ENCODE assay signal across 9 cellular contexts in the genomic region with DNA sequence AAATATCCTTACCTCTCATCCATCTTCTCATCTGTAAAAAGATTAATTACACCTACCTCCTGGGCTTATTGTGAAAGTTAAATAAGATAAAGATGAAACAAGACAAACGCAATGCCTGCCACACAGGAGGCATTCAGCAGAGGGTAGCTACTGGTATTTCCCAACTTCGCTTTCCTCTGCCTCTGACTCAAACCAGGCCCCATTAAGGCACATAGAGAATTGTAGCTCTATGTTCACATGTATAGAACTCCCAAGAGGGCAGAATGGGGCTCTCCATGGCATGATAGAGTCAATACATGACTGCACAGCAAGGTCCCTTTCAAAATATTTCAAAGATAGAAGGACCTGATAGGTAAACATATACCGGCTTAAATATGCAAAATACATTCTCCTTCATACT. TPM values are rescaled to one million over a fixed set of nuclear protein-coding genes. Genes with fewer than 3 reads are reported as not detected.
DNase-seq lines count a peak whose midpoint lies in the region; ATAC-seq and TF ChIP-seq lines count a peak whose summit lies in the region.
"Had no signal": no experiment of that assay in that cellular context is flagged by ENCODE, and none has a peak within 500 bp of the region (broad histone marks: within the 10 kb centered on the region; RNA-seq: fewer than 3 reads in every experiment).

No MANE protein-coding gene starts in this region.

- intact Hi-C loops in Right ventricle myocardium superior (cut with DNase I), result no loop called here
- intact Hi-C loops in dendritic cell treated with granulocyte-macrophage colony-stimulating factor and Interleukin-4, amounts not matched to agents 40 ng/mL and 50 ng/mL, for 4 days (cut with micrococcal nuclease), result loop anchor here (2.0 kb wide), 1 partner anchor 35 kb away; no protein-coding TSS in a partner anchor

- peaks cover 13% of the 10 kb centered on the region for H3K36me3 Mint-ChIP-seq in dendritic cell treated with granulocyte-macrophage colony-stimulating factor and Interleukin-4, amounts not matched to agents 40 ng/mL and 50 ng/mL, for 4 days (ENCODE audit: low read depth)

- peak overlapping the region; percentile 61 to 79 for H3K27ac ChIP-seq in right atrium auricular region

- H3K27me3 ChIP-seq in right atrium auricular region, result no peaks in the 10 kb centered on the region

- DNase-seq in right atrium auricular region (ENCODE audit: low spot score), result no peak
- no peak for DNase-seq in Right ventricle myocardium superior
- peak; percentile 60 for DNase-seq in NCI-H69 (lab: John Stamatoyannopoulos, UW)
- DNase-seq in stimulated activated naive CD8-positive, alpha-beta T cell treated with anti-CD3 and anti-CD28 coated beads, Interleukin-15, Interleukin-2, amounts not matched to agents 100 U/mL and 50 U/mL, for 24 hours, result peak; percentile 29
- DNase-seq in amniotic stem cell (lab: John Stamatoyannopoulos, UW), result no peak
- no peak for DNase-seq in NCI-H146 (lab: John Stamatoyannopoulos, UW)

- H3K9me3 Mint-ChIP-seq in dendritic cell treated with granulocyte-macrophage colony-stimulating factor and Interleukin-4, amounts not matched to agents 40 ng/mL and 50 ng/mL, for 4 days, result no peaks in the 10 kb centered on the region

- ATAC-seq in Right ventricle myocardium superior (ENCODE audit: poor library complexity) (no peak), HG02970 (IDR thresholded peaks at IDR 0.05; ENCODE audit: low FRiP score, unreplicated experiment) (no peak)
- peak; percentile 53 for ATAC-seq in stimulated activated naive CD8-positive, alpha-beta T cell treated with anti-CD3 and anti-CD28 coated beads, Interleukin-15, Interleukin-2, amounts not matched to agents 100 U/mL and 50 U/mL, for 24 hours

- peak overlapping the region; percentile 84 for H3K4me3 Mint-ChIP-seq in dendritic cell treated with granulocyte-macrophage colony-stimulating factor and Interleukin-4, amounts not matched to agents 40 ng/mL and 50 ng/mL, for 4 days

- no peak for TF ChIP-seq CTCF in right atrium auricular region (IDR thresholded peaks at IDR 0.05)

- peaks cover 13% of the 10 kb centered on the region for H3K27me3 Mint-ChIP-seq in dendritic cell treated with granulocyte-macrophage colony-stimulating factor and Interleukin-4, amounts not matched to agents 40 ng/mL and 50 ng/mL, for 4 days

- H3K9me3 ChIP-seq in right atrium auricular region, result no peaks in the 10 kb centered on the region

- peaks cover 67% of the 10 kb centered on the region for H3K4me1 Mint-ChIP-seq in dendritic cell treated with granulocyte-macrophage colony-stimulating factor and Interleukin-4, amounts not matched to agents 40 ng/mL and 50 ng/mL, for 4 days (ENCODE audit: low read depth)

- H3K4me3 ChIP-seq in right atrium auricular region, result peak overlapping the region in 1 of 2 donors; percentile 72

- H3K36me3 ChIP-seq in right atrium auricular region, result no peaks in the 10 kb centered on the region

- peaks cover 0 to 39% of the 10 kb centered on the region in 2 donors for H3K4me1 ChIP-seq in right atrium auricular region

- no peak overlapping the region for H3K27ac Mint-ChIP-seq in dendritic cell treated with granulocyte-macrophage colony-stimulating factor and Interleukin-4, amounts not matched to agents 40 ng/mL and 50 ng/mL, for 4 days

RNA-seq across cellular contexts. Expression of a gene that starts 1.4 kb away (rescaled TPM):
- total RNA-seq in right atrium auricular region (1 to 10 TPM; 7.6 to 8.5 TPM), Right ventricle myocardium superior (4.3 TPM)

RNA-seq across cellular contexts. Expression of a gene that starts 15.3 kb away (rescaled TPM):
- total RNA-seq in right atrium auricular region (1 to 10 TPM; 5.4 to 7.0 TPM), Right ventricle myocardium superior (7.3 TPM)

RNA-seq across cellular contexts. Expression of a gene that starts 54.8 kb away (rescaled TPM):
- total RNA-seq in right atrium auricular region, result not detected
- total RNA-seq in Right ventricle myocardium superior, result not detected
- total RNA-seq: myocyte had no signal

Comparison
In these comparisons a context has a peak if more than half of its experiments do, and no peak if none do; other contexts are left out.
1. DNase-seq: peak in NCI-H69 (single experiment) and stimulated activated naive CD8-positive, alpha-beta T cell treated with anti-CD3 and anti-CD28 coated beads, Interleukin-15, Interleukin-2, amounts not matched to agents 100 U/mL and 50 U/mL, for 24 hours (single experiment); none in right atrium auricular region (single experiment), Right ventricle myocardium superior (single experiment), amniotic stem cell (single experiment) and NCI-H146 (single experiment).